13 cellular contexts compared by ENCODE assay signal in the genomic region with DNA sequence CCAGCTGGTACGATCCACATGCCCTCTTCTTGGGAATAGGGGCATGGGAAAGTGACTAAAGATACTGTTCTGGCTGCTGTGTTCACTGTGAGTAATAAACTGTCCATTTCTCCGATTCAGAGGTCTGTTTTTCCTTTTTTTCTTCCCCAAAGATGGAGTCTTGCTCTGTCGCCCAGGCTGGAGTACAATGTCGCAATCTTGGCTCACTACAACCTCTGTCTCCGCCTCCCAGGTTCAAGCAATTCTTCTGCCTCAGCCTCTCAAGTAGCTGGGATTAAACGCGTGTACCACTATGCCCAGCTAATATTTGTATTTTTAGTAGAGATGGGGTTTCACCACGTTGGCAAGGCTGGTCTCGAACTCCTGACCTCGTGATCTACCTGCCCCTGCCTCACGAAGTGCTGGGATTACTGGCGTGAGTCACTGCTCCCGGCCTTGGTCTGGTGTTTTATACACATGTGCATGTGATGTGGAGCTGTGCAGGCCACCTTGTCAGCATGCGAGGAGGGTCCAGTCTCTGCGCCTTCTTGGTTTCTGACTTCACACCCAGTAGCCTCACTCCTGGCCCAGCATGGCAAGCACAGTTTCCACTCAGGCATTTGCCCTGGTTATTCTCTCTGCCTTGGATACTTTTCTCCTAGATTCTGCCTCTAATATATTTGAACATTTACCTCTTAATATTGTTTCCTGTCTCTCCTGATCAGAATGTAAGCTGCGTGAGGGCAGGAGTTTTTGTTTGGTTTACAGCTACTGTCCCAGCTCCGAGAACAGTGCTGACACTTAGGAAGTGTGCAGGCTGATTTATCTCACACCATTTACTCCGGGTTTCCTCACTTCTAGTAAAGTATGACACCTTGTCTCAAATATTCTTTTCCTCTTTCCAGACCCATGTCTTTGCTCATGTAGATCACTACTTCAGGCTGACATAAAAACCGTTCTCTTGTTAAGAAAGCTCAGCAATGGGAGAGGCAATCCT. TPM values are rescaled to one million over a fixed set of nuclear protein-coding genes. Genes with fewer than 3 reads are reported as not detected.
DNase-seq lines count a peak whose midpoint lies in the region; ATAC-seq lines count a peak whose summit lies in the region.
"Had no signal": no experiment of that assay in that cellular context is flagged by ENCODE, and none has a peak within 500 bp of the region (broad histone marks: within the 10 kb centered on the region; RNA-seq: fewer than 3 reads in every experiment).

No MANE protein-coding gene starts in this region.

- H3K27me3 Mint-ChIP-seq in stimulated activated naive CD8-positive, alpha-beta T cell treated with anti-CD3 and anti-CD28 coated beads, Interleukin-15, Interleukin-2, amounts not matched to agents 100 ng/mL and 50 ng/mL, for 24 hours, result no peaks in the 10 kb centered on the region
- no peaks in the 10 kb centered on the region for H3K27me3 Mint-ChIP-seq in activated T-helper 17 cell treated with anti-CD3 and anti-CD28 coated beads, Interleukin-2, amount 50 U/mL, for 72 hours

- H3K27ac Mint-ChIP-seq in stimulated activated naive CD8-positive, alpha-beta T cell treated with anti-CD3 and anti-CD28 coated beads, Interleukin-15, Interleukin-2, amounts not matched to agents 100 ng/mL and 50 ng/mL, for 24 hours, result peak overlapping the region; percentile 51
- peak overlapping the region; percentile 83 for H3K27ac Mint-ChIP-seq in activated T-helper 17 cell treated with anti-CD3 and anti-CD28 coated beads, Interleukin-2, amount 50 U/mL, for 72 hours

- no peaks in the 10 kb centered on the region for H3K9me3 Mint-ChIP-seq in stimulated activated naive CD8-positive, alpha-beta T cell treated with anti-CD3 and anti-CD28 coated beads, Interleukin-15, Interleukin-2, amounts not matched to agents 100 ng/mL and 50 ng/mL, for 24 hours
- no peaks in the 10 kb centered on the region for H3K9me3 Mint-ChIP-seq in activated T-helper 17 cell treated with anti-CD3 and anti-CD28 coated beads, Interleukin-2, amount 50 U/mL, for 72 hours

- no peak for ATAC-seq in stimulated activated naive CD8-positive, alpha-beta T cell treated with anti-CD3 and anti-CD28 coated beads, Interleukin-15, Interleukin-2, amounts not matched to agents 100 U/mL and 50 U/mL, for 24 hours
- no peak for ATAC-seq in activated T-helper 17 cell treated with anti-CD3 and anti-CD28 coated beads, Interleukin-2, amount 50 U/mL, for 72 hours (replicated peaks)
- ATAC-seq in GM21737 (IDR thresholded peaks at IDR 0.05; ENCODE audit: unreplicated experiment) (no peak), GM21515 (IDR thresholded peaks at IDR 0.05; ENCODE audit: unreplicated experiment) (no peak), esophagus mucosa (no peak)

- no peak overlapping the region for H3K4me3 Mint-ChIP-seq in stimulated activated naive CD8-positive, alpha-beta T cell treated with anti-CD3 and anti-CD28 coated beads, Interleukin-15, Interleukin-2, amounts not matched to agents 100 ng/mL and 50 ng/mL, for 24 hours
- H3K4me3 Mint-ChIP-seq in activated T-helper 17 cell treated with anti-CD3 and anti-CD28 coated beads, Interleukin-2, amount 50 U/mL, for 72 hours, result peak overlapping the region; percentile 95

- no peak for DNase-seq in stimulated activated naive CD8-positive, alpha-beta T cell treated with anti-CD3 and anti-CD28 coated beads, Interleukin-15, Interleukin-2, amounts not matched to agents 100 U/mL and 50 U/mL, for 24 hours
- DNase-seq in iris pigment epithelial cell (ENCODE audit: low read depth) (peak; percentile 35), cerebellum (ENCODE audit: low spot score) (no peak)
- DNase-seq: activated CD4-positive, alpha-beta T cell treated with anti-CD3 and anti-CD28 coated beads, Interleukin-2, amount 50 U/mL, for 48 hours; dermis blood vessel endothelial cell; PC-3; retina; stimulated activated CD4-positive, alpha-beta T cell treated with anti-CD3 and anti-CD28 coated beads, Interleukin-4, amount 100 ng/mL, for 4 hours had no signal

- H3K36me3 Mint-ChIP-seq in stimulated activated naive CD8-positive, alpha-beta T cell treated with anti-CD3 and anti-CD28 coated beads, Interleukin-15, Interleukin-2, amounts not matched to agents 100 ng/mL and 50 ng/mL, for 24 hours (ENCODE audit: low read depth), result peaks cover 48% of the 10 kb centered on the region
- H3K36me3 Mint-ChIP-seq in activated T-helper 17 cell treated with anti-CD3 and anti-CD28 coated beads, Interleukin-2, amount 50 U/mL, for 72 hours (ENCODE audit: low read depth), result peaks cover 64% of the 10 kb centered on the region

- peaks cover 84% of the 10 kb centered on the region for H3K4me1 Mint-ChIP-seq in stimulated activated naive CD8-positive, alpha-beta T cell treated with anti-CD3 and anti-CD28 coated beads, Interleukin-15, Interleukin-2, amounts not matched to agents 100 ng/mL and 50 ng/mL, for 24 hours (ENCODE audit: low read depth)
- peaks cover 62% of the 10 kb centered on the region for H3K4me1 Mint-ChIP-seq in activated T-helper 17 cell treated with anti-CD3 and anti-CD28 coated beads, Interleukin-2, amount 50 U/mL, for 72 hours

RNA-seq across cellular contexts. Expression of a gene that starts 19.7 kb away (rescaled TPM):
- 10 to 100 TPM; 60.5 to 69.7 TPM for total RNA-seq in activated T-helper 17 cell treated with anti-CD3 and anti-CD28 coated beads, Interleukin-2, amount 50 U/mL, for 72 hours
- total RNA-seq in cerebellum (27.0 TPM), esophagus mucosa (19.8 TPM)

RNA-seq across cellular contexts. Expression of a gene that starts 32.9 kb away (rescaled TPM):
- 100 to 1,000 TPM in 1 of 2 donors, 10 to 100 TPM in 1; 79.8 to 134 TPM for total RNA-seq in activated T-helper 17 cell treated with anti-CD3 and anti-CD28 coated beads, Interleukin-2, amount 50 U/mL, for 72 hours
- total RNA-seq in cerebellum (27.9 TPM), esophagus mucosa (47.5 TPM)
